ENCODE assay signal across 10 cellular contexts in genomic region chr1:77926561-77927357, GRCh38. TPM values are rescaled to one million over a fixed set of nuclear protein-coding genes. Genes with fewer than 3 reads are reported as not detected.
A peak's percentile ranks its signal among the peaks of the same experiment; 100 is the strongest.
DNase-seq lines count a peak whose midpoint lies in the region; ATAC-seq and TF ChIP-seq lines count a peak whose summit lies in the region.
"Had no signal": no experiment of that assay in that cellular context is flagged by ENCODE, and none has a peak within 500 bp of the region (broad histone marks: within the 10 kb centered on the region; RNA-seq: fewer than 3 reads in every experiment).

No MANE protein-coding gene starts in this region.

- no peak overlapping the region for H3K27ac Mint-ChIP-seq in WTC11

- peak overlapping the region; percentile 57 for H3K4me2 ChIP-seq in OCI-LY3 (ENCODE audit: low read length)

- H3K9me3 ChIP-seq in OCI-LY3 (ENCODE audit: insufficient read depth, low read length), result no peaks in the 10 kb centered on the region
- H3K9me3 ChIP-seq: breast epithelium had no signal

- DNase-seq in GM06990 (ENCODE audit: extremely low read depth, insufficient read length) (peak; percentile 51), germinal center (ENCODE audit: low spot score) (peak; percentile 11), coronary artery (ENCODE audit: low spot score) (no peak), WTC11 (ENCODE audit: low spot score) (no peak), erythroblast (lab: John Stamatoyannopoulos, UW) (no peak), glomerular visceral epithelial cell (ENCODE audit: extremely low spot score) (no peak)
- DNase-seq: NCI-H146 had no signal

- H3K79me2 ChIP-seq in OCI-LY3 (ENCODE audit: low read length), result no peaks in the 10 kb centered on the region

- H3K27ac ChIP-seq in OCI-LY3 (ENCODE audit: low read length), result no peak overlapping the region; the same call in 1 of the 2 replicates
- H3K27ac ChIP-seq in coronary artery, result no peak overlapping the region
- H3K27ac ChIP-seq: breast epithelium had no signal

- H3K9me3 Mint-ChIP-seq in WTC11, result no peaks in the 10 kb centered on the region

- H3K4me3 ChIP-seq in GM06990 (replicated peaks; ENCODE audit: low read depth, low read length) (peak overlapping the region; percentile 43), OCI-LY3 (ENCODE audit: low read length) (peak overlapping the region; percentile 64), coronary artery (no peak overlapping the region)

- TF ChIP-seq POLR2A in erythroblast (IDR thresholded peaks at IDR 0.05; ENCODE audit: low read length), result no peak

- H4K20me1 ChIP-seq in OCI-LY3 (ENCODE audit: insufficient read depth, low read length), result no peaks in the 10 kb centered on the region

- H3K4me3 Mint-ChIP-seq in WTC11, result no peak overlapping the region

- CTCF ChIA-PET in WTC11 (lab: Charles Lee), result no interaction called here

- ATAC-seq in GM21447 (IDR thresholded peaks at IDR 0.05; ENCODE audit: unreplicated experiment) (peak; percentile 78), WTC11 (no peak)

- peaks cover 18% of the 10 kb centered on the region for H3K4me1 ChIP-seq in OCI-LY3 (ENCODE audit: low read length)
- H3K4me1 ChIP-seq: breast epithelium had no signal

- H2AFZ ChIP-seq in OCI-LY3 (ENCODE audit: low read depth, low read length), result no peak overlapping the region

- TF ChIP-seq CTCF in GM06990 (IDR thresholded peaks at IDR 0.05; ENCODE audit: insufficient read depth, low read length, poor library complexity, severe bottlenecking) (no peak), OCI-LY3 (IDR thresholded peaks at IDR 0.05; ENCODE audit: low read depth, low read length) (no peak), coronary artery (IDR thresholded peaks at IDR 0.05) (no peak), WTC11 (IDR thresholded peaks at IDR 0.05) (no peak)

- peak overlapping the region; percentile 18; the same call in 1 of the 2 replicates for H3K9ac ChIP-seq in OCI-LY3 (ENCODE audit: low read length)

- H3K36me3 Mint-ChIP-seq in WTC11, result no peaks in the 10 kb centered on the region

- no peaks in the 10 kb centered on the region for H3K4me1 Mint-ChIP-seq in WTC11

- no peaks in the 10 kb centered on the region for H3K27me3 ChIP-seq in GM06990 (replicated peaks; ENCODE audit: control insufficient read depth, insufficient read depth, low read length)
- H3K27me3 ChIP-seq in OCI-LY3 (ENCODE audit: low read depth, low read length), result no peaks in the 10 kb centered on the region
- H3K27me3 ChIP-seq: breast epithelium had no signal

- POLR2A ChIA-PET in WTC11 (lab: Charles Lee), result no interaction called here

- H3K27me3 Mint-ChIP-seq in WTC11 (ENCODE audit: low read depth), result no peaks in the 10 kb centered on the region

- H3K36me3 ChIP-seq in GM06990 (ENCODE audit: control insufficient read depth, insufficient read depth, low read length) (no peaks in the 10 kb centered on the region), OCI-LY3 (replicated peaks; ENCODE audit: low read depth, low read length) (no peaks in the 10 kb centered on the region)
- H3K36me3 ChIP-seq: breast epithelium had no signal

TF ChIP-seq in WTC11, 78 proteins besides CTCF, POLR2A, EP300 and RAD21:
- TF ChIP-seq ETV6 (CRISPR knock-in tag; IDR thresholded peaks at IDR 0.05) (no peak), CREM (CRISPR knock-in tag; IDR thresholded peaks at IDR 0.05) (no peak), KAT7 (CRISPR knock-in tag; IDR thresholded peaks at IDR 0.05; ENCODE audit: borderline replicate concordance) (no peak), NR2C2 (CRISPR knock-in tag; IDR thresholded peaks at IDR 0.05) (no peak), HMGA2 (CRISPR knock-in tag; IDR thresholded peaks at IDR 0.05) (no peak), JUN (CRISPR knock-in tag; IDR thresholded peaks at IDR 0.05) (no peak), FOXP1 (CRISPR knock-in tag; IDR thresholded peaks at IDR 0.05; ENCODE audit: borderline replicate concordance) (no peak), CREB1 (CRISPR knock-in tag; IDR thresholded peaks at IDR 0.05) (no peak), ZNF219 (CRISPR knock-in tag; IDR thresholded peaks at IDR 0.05; ENCODE audit: borderline replicate concordance) (no peak), NFE2L1 (CRISPR knock-in tag; IDR thresholded peaks at IDR 0.05) (no peak), EMX1 (CRISPR knock-in tag; IDR thresholded peaks at IDR 0.05) (no peak), ZBTB21 (CRISPR knock-in tag; IDR thresholded peaks at IDR 0.05; ENCODE audit: borderline replicate concordance) (no peak), SMAD4 (CRISPR knock-in tag; IDR thresholded peaks at IDR 0.05) (no peak)
- TF ChIP-seq, protein P1, sequence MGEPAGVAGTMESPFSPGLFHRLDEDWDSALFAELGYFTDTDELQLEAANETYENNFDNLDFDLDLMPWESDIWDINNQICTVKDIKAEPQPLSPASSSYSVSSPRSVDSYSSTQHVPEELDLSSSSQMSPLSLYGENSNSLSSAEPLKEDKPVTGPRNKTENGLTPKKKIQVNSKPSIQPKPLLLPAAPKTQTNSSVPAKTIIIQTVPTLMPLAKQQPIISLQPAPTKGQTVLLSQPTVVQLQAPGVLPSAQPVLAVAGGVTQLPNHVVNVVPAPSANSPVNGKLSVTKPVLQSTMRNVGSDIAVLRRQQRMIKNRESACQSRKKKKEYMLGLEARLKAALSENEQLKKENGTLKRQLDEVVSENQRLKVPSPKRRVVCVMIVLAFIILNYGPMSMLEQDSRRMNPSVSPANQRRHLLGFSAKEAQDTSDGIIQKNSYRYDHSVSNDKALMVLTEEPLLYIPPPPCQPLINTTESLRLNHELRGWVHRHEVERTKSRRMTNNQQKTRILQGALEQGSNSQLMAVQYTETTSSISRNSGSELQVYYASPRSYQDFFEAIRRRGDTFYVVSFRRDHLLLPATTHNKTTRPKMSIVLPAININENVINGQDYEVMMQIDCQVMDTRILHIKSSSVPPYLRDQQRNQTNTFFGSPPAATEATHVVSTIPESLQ (CRISPR knock-in tag; IDR thresholded peaks at IDR 0.05), result no peak
- TF ChIP-seq, protein P2, sequence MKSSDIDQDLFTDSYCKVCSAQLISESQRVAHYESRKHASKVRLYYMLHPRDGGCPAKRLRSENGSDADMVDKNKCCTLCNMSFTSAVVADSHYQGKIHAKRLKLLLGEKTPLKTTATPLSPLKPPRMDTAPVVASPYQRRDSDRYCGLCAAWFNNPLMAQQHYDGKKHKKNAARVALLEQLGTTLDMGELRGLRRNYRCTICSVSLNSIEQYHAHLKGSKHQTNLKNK (CRISPR knock-in tag; IDR thresholded peaks at IDR 0.05), result no peak

RNA-seq across cellular contexts. Expression of gene NEXN, which starts 38.3 kb away (rescaled TPM):
- total RNA-seq in WTC11 (2021), result 1.4 to 2.5 TPM (median 1.6 TPM) in 3 replicates

RNA-seq across cellular contexts. Expression of gene FUBP1, which starts 52.1 kb away (rescaled TPM):
- 175 to 208 TPM (median 176 TPM) in 3 replicates for total RNA-seq in WTC11 (2021)

Comparison
In these comparisons a context has a peak if more than half of its experiments do, and no peak if none do; other contexts are left out.
1. DNase-seq: peak in GM06990 (single experiment) and germinal center (single experiment); none in coronary artery (single experiment), WTC11 (single experiment), erythroblast (0 of 2) and glomerular visceral epithelial cell (single experiment).